ENCODE assay signal across 26 cellular contexts in genomic region chr7:39416866-39417265, GRCh38.
"Had no signal": no experiment of that assay in that cellular context is flagged by ENCODE, and none has a peak within 500 bp of the region (broad histone marks: within the 10 kb centered on the region; RNA-seq: fewer than 3 reads in every experiment).

No MANE protein-coding gene starts in this region.

- H3K36me3 ChIP-seq: colonic mucosa, esophagus squamous epithelium, gastrocnemius medialis, heart right ventricle, left lung, lower lobe of right lung had no signal

- H3K4me3 ChIP-seq: colonic mucosa, esophagus squamous epithelium, gastrocnemius medialis, heart right ventricle, left lung, lower lobe of right lung, mucosa of descending colon had no signal

- H3K27me3 ChIP-seq: colonic mucosa had no signal

- FAIRE-seq: endometrium, islet of Langerhans, keratinocyte had no signal

- H3K9me3 ChIP-seq: colonic mucosa, esophagus squamous epithelium, gastrocnemius medialis, heart right ventricle, left lung, lower lobe of right lung, mucosa of descending colon had no signal

- ATAC-seq: effector memory CD8-positive, alpha-beta T cell; esophagus mucosa; gastrocnemius medialis; heart right ventricle; left cardiac atrium; left lung; left ventricle myocardium superior; lower lobe of right lung; mucosa of descending colon had no signal

- H3K4me1 ChIP-seq: colonic mucosa had no signal

- H3K27ac ChIP-seq: colonic mucosa, epithelial cell of prostate, esophagus squamous epithelium, gastrocnemius medialis, heart right ventricle, left lung, lower lobe of right lung had no signal

- DNase-seq: colonic mucosa; cortex of kidney; effector CD8-positive, alpha-beta T cell; effector memory CD8-positive, alpha-beta T cell; endodermal cell; erythroblast; esophagus squamous epithelium; foreskin fibroblast; foreskin melanocyte; gastrocnemius medialis; glutamatergic neuron; head of caudate nucleus; heart right ventricle; hippocampal formation; left cardiac atrium; left lung; left ventricle myocardium superior; lower lobe of right lung; mesenchymal stem cell; mucosa of descending colon; naive B cell had no signal
